ENCODE assay signal across 21 cellular contexts in the genomic region with DNA sequence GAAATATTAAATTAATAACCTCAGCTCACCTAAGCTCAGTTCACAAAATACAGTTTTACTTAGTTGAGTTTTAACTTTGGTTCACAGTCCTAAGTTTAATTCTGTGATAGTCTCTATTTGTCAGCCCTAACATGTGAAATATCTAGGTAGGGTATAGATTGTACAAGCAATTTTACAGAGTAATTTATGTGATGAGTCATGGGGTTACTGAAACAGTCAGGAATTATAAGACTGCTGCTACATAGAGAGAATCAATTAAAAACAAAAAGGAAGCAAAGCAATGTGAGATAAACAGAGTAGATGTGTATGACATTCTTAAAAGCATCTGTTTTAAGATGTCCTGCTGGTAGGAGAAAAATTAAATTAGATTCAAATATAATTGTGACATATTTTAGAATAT.
"Had no signal": no experiment of that assay in that cellular context is flagged by ENCODE, and none has a peak within 500 bp of the region (broad histone marks: within the 10 kb centered on the region; RNA-seq: fewer than 3 reads in every experiment).

No MANE protein-coding gene starts in this region.

- H3K4me3 Mint-ChIP-seq: activated B cell treated with CpG ODN at 0.5 μM for 24 hours; activated CD4-positive, alpha-beta memory T cell treated with anti-CD3 and anti-CD28 coated beads for 36 hours; activated T-helper 17 cell treated with anti-CD3 and anti-CD28 coated beads, Interleukin-2, amount 50 U/mL, for 72 hours; central memory CD8-positive, alpha-beta T cell; natural killer cell; stimulated activated effector memory CD8-positive, alpha-beta T cell treated with anti-CD3 and anti-CD28 coated beads, Interleukin-12 subunit alpha, Interleukin-12 subunit beta, amount 100 ng/mL, for 72 hours had no signal

- H3K36me3 Mint-ChIP-seq: activated CD4-positive, alpha-beta memory T cell treated with anti-CD3 and anti-CD28 coated beads for 36 hours; natural killer cell; stimulated activated effector memory CD8-positive, alpha-beta T cell treated with anti-CD3 and anti-CD28 coated beads, Interleukin-12 subunit alpha, Interleukin-12 subunit beta, amount 100 ng/mL, for 72 hours had no signal

- DNase-seq: activated B cell treated with CpG ODN at 0.5 μM for 24 hours; activated CD4-positive, alpha-beta memory T cell treated with anti-CD3 and anti-CD28 coated beads for 36 hours; activated CD4-positive, alpha-beta T cell treated with anti-CD3 and anti-CD28 coated beads for 4 hours; activated naive CD4-positive, alpha-beta T cell treated with Interleukin-2 at 50 U/mL for 16 hours; activated T-cell treated with anti-CD3 and anti-CD28 coated beads for 4 hours; anterior cingulate cortex; brain microvascular endothelial cell; erythroblast; islet precursor cell; lower lobe of right lung; natural killer cell; pancreas; stimulated activated CD4-positive, alpha-beta T cell treated with anti-CD3 and anti-CD28 coated beads, Interleukin-4, amount 100 ng/mL, for 24 hours; stomach had no signal

- H3K4me2 ChIP-seq: hepatocyte had no signal

- H3K79me2 ChIP-seq: hepatocyte had no signal

- H3K9me3 ChIP-seq: lower lobe of right lung, pancreas, stomach, vagina had no signal

- H3K27ac ChIP-seq: brain microvascular endothelial cell, coronary artery, hepatocyte, lower lobe of right lung, pancreas, stomach, vagina had no signal

- H3K4me1 ChIP-seq: lower lobe of right lung, pancreas, stomach, vagina had no signal

- H3K27me3 Mint-ChIP-seq: activated B cell treated with CpG ODN at 0.5 μM for 24 hours; activated CD4-positive, alpha-beta memory T cell treated with anti-CD3 and anti-CD28 coated beads for 36 hours; activated T-helper 17 cell treated with anti-CD3 and anti-CD28 coated beads, Interleukin-2, amount 50 U/mL, for 72 hours; central memory CD8-positive, alpha-beta T cell had no signal

- H3K27me3 ChIP-seq: brain microvascular endothelial cell, hepatocyte, pancreas, stomach, vagina had no signal

- H2AFZ ChIP-seq: hepatocyte had no signal

- H3K36me3 ChIP-seq: brain microvascular endothelial cell, lower lobe of right lung, pancreas, stomach, vagina had no signal

- H3K9me3 Mint-ChIP-seq: activated B cell treated with CpG ODN at 0.5 μM for 24 hours had no signal

- H3K4me1 Mint-ChIP-seq: activated B cell treated with CpG ODN at 0.5 μM for 24 hours; activated T-helper 17 cell treated with anti-CD3 and anti-CD28 coated beads, Interleukin-2, amount 50 U/mL, for 72 hours; central memory CD8-positive, alpha-beta T cell; natural killer cell; stimulated activated effector memory CD8-positive, alpha-beta T cell treated with anti-CD3 and anti-CD28 coated beads, Interleukin-12 subunit alpha, Interleukin-12 subunit beta, amount 100 ng/mL, for 72 hours had no signal

- ATAC-seq: activated T-helper 17 cell treated with anti-CD3 and anti-CD28 coated beads, Interleukin-2, amount 50 U/mL, for 72 hours; lower lobe of right lung; natural killer cell; pancreas; sciatic nerve; stimulated activated effector memory CD8-positive, alpha-beta T cell treated with anti-CD3 and anti-CD28 coated beads, Interleukin-12 subunit alpha, Interleukin-12 subunit beta, amount 100 ng/mL, for 72 hours had no signal

- H3K27ac Mint-ChIP-seq: activated B cell treated with CpG ODN at 0.5 μM for 24 hours; activated CD4-positive, alpha-beta memory T cell treated with anti-CD3 and anti-CD28 coated beads for 36 hours; activated T-helper 17 cell treated with anti-CD3 and anti-CD28 coated beads, Interleukin-2, amount 50 U/mL, for 72 hours; natural killer cell; stimulated activated effector memory CD8-positive, alpha-beta T cell treated with anti-CD3 and anti-CD28 coated beads, Interleukin-12 subunit alpha, Interleukin-12 subunit beta, amount 100 ng/mL, for 72 hours had no signal

- H3K4me3 ChIP-seq: coronary artery, hepatocyte, lower lobe of right lung, pancreas, stomach, vagina had no signal
